ENCODE assay signal across 8 cellular contexts in the genomic region with DNA sequence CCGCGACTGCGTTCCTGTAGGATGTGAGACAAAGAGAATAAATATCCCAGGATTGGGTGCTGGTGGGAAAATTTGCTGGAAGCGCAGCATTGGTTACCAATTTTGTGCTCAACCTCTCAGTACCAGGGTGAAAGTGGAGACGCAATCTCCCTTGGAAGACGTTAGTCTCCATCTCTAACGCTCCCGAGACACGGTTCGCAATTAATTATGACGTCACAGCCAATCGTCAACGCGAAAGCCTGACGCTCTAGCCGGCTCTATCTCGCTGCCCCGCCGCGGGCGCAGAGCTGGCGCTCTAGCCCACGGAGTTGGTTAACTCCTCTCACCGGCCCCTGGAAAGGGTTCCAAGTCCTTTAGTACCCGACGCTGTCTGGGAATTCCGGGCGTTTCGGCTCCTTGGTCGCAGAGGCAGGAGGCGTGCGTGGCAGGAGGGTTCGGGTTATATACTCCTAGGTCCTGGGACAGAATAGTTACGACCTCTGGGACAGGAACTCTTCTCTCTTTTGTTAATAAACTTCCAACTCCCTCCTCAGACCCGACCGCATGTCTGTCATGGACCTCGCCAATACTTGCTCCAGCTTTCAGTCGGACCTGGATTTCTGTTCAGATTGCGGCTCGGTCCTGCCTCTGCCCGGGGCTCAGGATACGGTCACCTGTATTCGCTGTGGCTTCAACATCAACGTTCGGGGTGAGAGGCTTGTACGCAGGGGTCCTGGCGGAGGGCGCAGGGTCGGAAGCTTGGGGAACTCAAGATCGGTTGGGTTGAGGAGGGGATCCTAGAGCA. TPM values are rescaled to one million over a fixed set of nuclear protein-coding genes. Genes with fewer than 3 reads are reported as not detected.
DNase-seq lines count a peak whose midpoint lies in the region; ATAC-seq and TF ChIP-seq lines count a peak whose summit lies in the region.

A gene with protein sequence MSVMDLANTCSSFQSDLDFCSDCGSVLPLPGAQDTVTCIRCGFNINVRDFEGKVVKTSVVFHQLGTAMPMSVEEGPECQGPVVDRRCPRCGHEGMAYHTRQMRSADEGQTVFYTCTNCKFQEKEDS (plus strand): TSS at position 284 of the 784 bp plus-strand sequence. CDS start 260 bp downstream, at position 544.

- H3K27ac ChIP-seq in heart left ventricle (peak within 1 kb of the TSS; percentile 57 to 93 (median 88)), upper lobe of left lung (peak within 1 kb of the TSS; percentile 86 to 92 (median 89))

- peak; percentile 33 to 80 for TF ChIP-seq POLR2A in heart left ventricle (IDR thresholded peaks at IDR 0.05)
- TF ChIP-seq POLR2A in upper lobe of left lung (IDR thresholded peaks at IDR 0.05) = peak in 3 of 4 donors; percentile 72 to 94 (median 93)

- no peaks in the 10 kb centered on the region for H3K27me3 ChIP-seq in heart left ventricle
- H3K27me3 ChIP-seq in upper lobe of left lung = no peaks in the 10 kb centered on the region

- DNase-seq in NCI-H146 treated with DMSO at 0.1 percent for 48 hours (lab: John Stamatoyannopoulos, UW; ENCODE audit: unreplicated experiment) (peak; percentile 89), amniotic epithelial cell (ENCODE audit: low read depth) (peak; percentile 95), heart left ventricle (peak; percentile 93 to 96 (median 94)), posterior cingulate gyrus (peak; percentile 88 to 99 (median 92)), upper lobe of left lung (peak; percentile 95 to 97)

- H3K9me3 ChIP-seq in heart left ventricle (no peaks in the 10 kb centered on the region), upper lobe of left lung (no peaks in the 10 kb centered on the region)

- TF ChIP-seq CTCF in GM12875 (IDR thresholded peaks at IDR 0.05; ENCODE audit: borderline replicate concordance, insufficient read depth, low read depth, low read length) = no peak
- TF ChIP-seq CTCF in heart left ventricle (IDR thresholded peaks at IDR 0.05) = peak in 3 of 12 donors; percentile 8 to 13 (median 13)
- peak in 1 of 6 experiments; percentile 15 for TF ChIP-seq CTCF in upper lobe of left lung (IDR thresholded peaks at IDR 0.05)

- TF ChIP-seq EP300 in upper lobe of left lung (IDR thresholded peaks at IDR 0.05) = no peak

- H3K4me3 ChIP-seq in GM12875 (ENCODE audit: low read depth, low read length) = peak within 1 kb of the TSS; percentile 63
- H3K4me3 ChIP-seq in heart left ventricle = peak within 1 kb of the TSS; percentile 61 to 93 (median 73)
- peak within 1 kb of the TSS; percentile 74 to 95 (median 82) for H3K4me3 ChIP-seq in upper lobe of left lung

- H3K36me3 ChIP-seq in heart left ventricle (peaks cover 0 to 39% (median 21%) of the 10 kb centered on the region in 9 donors), upper lobe of left lung (peaks cover 0 to 18% (median 2%) of the 10 kb centered on the region in 4 donors)

- intact Hi-C loops in T-helper 1 cell treated with Interleukin-12 subunit alpha and Interleukin-12 subunit beta and Interleukin-4 antibody, amounts not matched to agents 30 ng/mL and 1 ng/mL, for 36 hours (cut with micrococcal nuclease) = loop anchor here (1.0 to 5.0 kb wide), 5 partner anchors 42 to 339 kb away; a partner anchor contains a TSS
- intact Hi-C loops in heart left ventricle (cut with DNase I) (loop anchor here in 3 of 10 donors (5.0 to 10.0 kb wide), 3 partner anchors 41 to 264 kb away; a partner anchor contains a TSS), posterior cingulate gyrus (cut with DNase I) (loop anchor here (5.0 to 10.0 kb wide), 2 partner anchors 154 to 266 kb away; a partner anchor contains a TSS)

- peaks cover 3 to 41% (median 26%) of the 10 kb centered on the region in 12 donors for H3K4me1 ChIP-seq in heart left ventricle
- H3K4me1 ChIP-seq in upper lobe of left lung = peaks cover 18 to 28% (median 22%) of the 10 kb centered on the region in 4 donors

- 0 to 1% (median 0%) methylated on average over 36 to 50 of the region's 50 CpGs for WGBS in heart left ventricle, 4 donors
- 0 to 1% methylated on average over 29 to 50 of the region's 50 CpGs for WGBS in upper lobe of left lung, 2 donors

- ATAC-seq in HG02840 (IDR thresholded peaks at IDR 0.05; ENCODE audit: low FRiP score, unreplicated experiment) (peak; percentile 82), heart left ventricle (peak; percentile 97 to 99 (median 98)), upper lobe of left lung (ENCODE audit: low FRiP score in 2 of 2) (peak; percentile 98 to 99)

RNA-seq across cellular contexts. Expression of the gene that starts here (rescaled TPM):
- total RNA-seq in T-helper 1 cell treated with Interleukin-12 subunit alpha and Interleukin-12 subunit beta and Interleukin-4 antibody, amounts not matched to agents 30 ng/mL and 1 ng/mL, for 36 hours = 63.0 and 68.2 TPM in 2 replicates
- 10 to 100 TPM; 11.7 to 19.8 (median 14.7) TPM for total RNA-seq in heart left ventricle
- polyA plus RNA-seq in heart left ventricle = 10 to 100 TPM; 20.9 to 46.1 TPM
- total RNA-seq in upper lobe of left lung = 10 to 100 TPM; 14.9 to 23.6 (median 19.7) TPM

Comparison
In these comparisons a context has a peak if more than half of its experiments do, and no peak if none do; other contexts are left out.
1. Peak in every context shown above with its lines: DNase-seq, ATAC-seq, H3K4me3 ChIP-seq and H3K27ac ChIP-seq.